Comparison of ENCODE assay signal across 8 cellular contexts in genomic region chr12:64450711-64451486, GRCh38. TPM values are rescaled to one million over a fixed set of nuclear protein-coding genes. Genes with fewer than 3 reads are reported as not detected.
DNase-seq lines count a peak whose midpoint lies in the region; ATAC-seq, FAIRE-seq and TF ChIP-seq lines count a peak whose summit lies in the region.

No MANE protein-coding gene starts in this region.

- no peaks in the 10 kb centered on the region for H3K4me1 ChIP-seq in BE2C

- H3K36me3 ChIP-seq in BE2C = peaks cover 32% of the 10 kb centered on the region

- no peaks in the 10 kb centered on the region for H3K27me3 ChIP-seq in BE2C

- H3K9me3 ChIP-seq in BE2C = no peaks in the 10 kb centered on the region

- peak; percentile 21 for ATAC-seq in GM19395 (IDR thresholded peaks at IDR 0.05; ENCODE audit: unreplicated experiment)
- ATAC-seq in GM21576 (IDR thresholded peaks at IDR 0.05; ENCODE audit: unreplicated experiment) = no peak
- no peak for ATAC-seq in GM18519 (IDR thresholded peaks at IDR 0.05; ENCODE audit: low FRiP score, unreplicated experiment)

- DNase-seq in BE2C = peak; percentile 12
- peak; percentile 3 to 47 for DNase-seq in NOMO-1 (lab: John Stamatoyannopoulos, UW; ENCODE audit: unreplicated experiment in 2 of 2)
- DNase-seq in cardiac fibroblast (ENCODE audit: low read depth in 2 of 2) = peak; percentile 16 to 31
- peak; percentile 69 for DNase-seq in medulla oblongata (ENCODE audit: extremely low spot score)
- peak; percentile 9 for DNase-seq in urothelium cell line (ENCODE audit: low spot score)

- FAIRE-seq in urothelium cell line (lab: Jason Lieb, UNC) = no peak

- TF ChIP-seq CTCF in BE2C (IDR thresholded peaks at IDR 0.05; ENCODE audit: low read depth, low read length) = no peak
- no peak for TF ChIP-seq CTCF in cardiac fibroblast (IDR thresholded peaks at IDR 0.05; ENCODE audit: low read depth, low read length)

- peak overlapping the region; percentile 87 for H3K4me3 ChIP-seq in BE2C (ENCODE audit: low read depth, low read length)
- H3K4me3 ChIP-seq in cardiac fibroblast (replicated peaks in 1 of 2; ENCODE audit: low read depth in 2 of 2, low read length in 2 of 2) = peak overlapping the region; percentile 93 to 94

RNA-seq across cellular contexts. Expression of gene TBK1, which starts 1.0 kb away (rescaled TPM):
- polyA plus RNA-seq in BE2C (2012; ENCODE audit: insufficient read depth, insufficient read length, low read depth) = 14.4 TPM

RNA-seq across cellular contexts. Expression of gene XPOT, which starts 46.7 kb away (rescaled TPM):
- polyA plus RNA-seq in BE2C (2012; ENCODE audit: insufficient read depth, insufficient read length, low read depth) = 102 TPM

Comparison
In these comparisons a context has a peak if more than half of its experiments do, and no peak if none do; other contexts are left out.
1. DNase-seq: peak in every context shown above with its lines; median percentile 69 in medulla oblongata; 25 in NOMO-1; 24 in cardiac fibroblast; 12 in BE2C; 9 in urothelium cell line.